In the genomic region with DNA sequence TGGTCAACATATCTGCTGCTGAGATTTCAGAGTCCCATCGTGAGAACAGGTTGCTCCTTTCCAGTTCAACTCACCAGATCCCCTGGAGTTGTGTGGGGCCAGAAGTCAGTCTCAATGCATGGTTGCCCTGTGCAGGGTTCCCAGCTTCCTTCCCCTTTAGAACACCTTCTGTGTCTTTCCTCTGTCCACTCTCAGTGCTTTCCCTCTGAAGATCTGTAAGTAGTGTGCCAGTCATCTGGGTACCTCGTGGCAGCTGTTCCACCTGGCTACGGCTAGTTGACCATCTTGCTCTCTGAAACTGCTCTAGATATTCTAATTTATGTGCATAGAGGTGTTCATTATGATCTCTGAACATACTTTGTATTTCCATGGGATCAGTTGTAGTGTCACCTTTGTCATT, we compare ENCODE assay signal across 37 cellular contexts. TPM values are rescaled to one million over a fixed set of nuclear protein-coding genes. Genes with fewer than 3 reads are reported as not detected.
"Had no signal": no experiment of that assay in that cellular context is flagged by ENCODE, and none has a peak within 500 bp of the region (broad histone marks: within the 10 kb centered on the region; RNA-seq: fewer than 3 reads in every experiment).

No MANE protein-coding gene starts in this region.

- H3K27me3 ChIP-seq: heart right ventricle, hepatocyte, neutrophil, ovary, right atrium auricular region, right lobe of liver, suprapubic skin, tibial artery, upper lobe of right lung had no signal

- H2AFZ ChIP-seq: hepatocyte had no signal

- H3K27ac ChIP-seq: heart right ventricle, hepatocyte, left ventricle myocardium inferior, neutrophil, ovary, right atrium auricular region, right lobe of liver, suprapubic skin, thoracic aorta, tibial artery, upper lobe of right lung had no signal

- DNase-seq: heart right ventricle; islet precursor cell; left ventricle myocardium inferior; midbrain; mucosa of descending colon; naive thymus-derived CD4-positive, alpha-beta T cell; occipital lobe; ovary; right lobe of liver; stimulated activated CD4-positive, alpha-beta T cell treated with anti-CD3 and anti-CD28 coated beads, Interleukin-1b, Interleukin-23, amount 100 ng/mL, for 48 hours; stimulated activated CD4-positive, alpha-beta T cell treated with anti-CD3 and anti-CD28 coated beads, Interleukin-2, amount 100 ng/mL, for 48 hours; stimulated activated CD4-positive, alpha-beta T cell treated with anti-CD3 and anti-CD28 coated beads, Interleukin-4, amount 100 ng/mL, for 4 hours; stimulated activated CD8-positive, alpha-beta memory T cell treated with anti-CD3 and anti-CD28 coated beads, Interleukin-4, amount 100 ng/mL, for 48 hours; stimulated activated naive CD4-positive, alpha-beta T cell; tibial artery; trophoblast cell; upper lobe of right lung had no signal

- H3K9me3 Mint-ChIP-seq: natural killer cell treated with Interleukin-12 subunit alpha and Interleukin-12 subunit beta and Interleukin-15 and Interleukin-18, amount 100 ng/mL, for 72 hours had no signal

- H3K4me3 ChIP-seq: heart right ventricle, hepatocyte, left ventricle myocardium inferior, lung, mucosa of descending colon, ovary, right atrium auricular region, right lobe of liver, smooth muscle cell, suprapubic skin, thoracic aorta, tibial artery, upper lobe of right lung had no signal

- H3K4me1 Mint-ChIP-seq: memory B cell; naive thymus-derived CD4-positive, alpha-beta T cell; neural crest cell had no signal

- H3K36me3 Mint-ChIP-seq: memory B cell; naive thymus-derived CD4-positive, alpha-beta T cell had no signal

- H3K4me3 Mint-ChIP-seq: memory B cell; naive thymus-derived CD4-positive, alpha-beta T cell; natural killer cell treated with Interleukin-12 subunit alpha and Interleukin-12 subunit beta and Interleukin-15 and Interleukin-18, amount 100 ng/mL, for 72 hours; neural crest cell; stimulated activated naive CD8-positive, alpha-beta T cell treated with anti-CD3 and anti-CD28 coated beads, Interleukin-15, Interleukin-2, amounts not matched to agents 100 ng/mL and 50 ng/mL, for 24 hours had no signal

- H3K79me2 ChIP-seq: hepatocyte had no signal

- H3K27ac Mint-ChIP-seq: memory B cell; natural killer cell treated with Interleukin-12 subunit alpha and Interleukin-12 subunit beta and Interleukin-15 and Interleukin-18, amount 100 ng/mL, for 72 hours; progenitor cell of endocrine pancreas; stimulated activated naive CD8-positive, alpha-beta T cell treated with anti-CD3 and anti-CD28 coated beads, Interleukin-15, Interleukin-2, amounts not matched to agents 100 ng/mL and 50 ng/mL, for 24 hours had no signal

- ATAC-seq: heart right ventricle; mucosa of descending colon; naive thymus-derived CD4-positive, alpha-beta T cell; right lobe of liver had no signal

- H3K27me3 Mint-ChIP-seq: memory B cell, progenitor cell of endocrine pancreas had no signal

- H3K4me1 ChIP-seq: heart right ventricle, left ventricle myocardium inferior, right atrium auricular region, right lobe of liver, suprapubic skin, tibial artery, upper lobe of right lung had no signal

- H3K36me3 ChIP-seq: heart right ventricle, left ventricle myocardium inferior, neutrophil, ovary, right atrium auricular region, right lobe of liver, suprapubic skin, thoracic aorta, tibial artery, upper lobe of right lung had no signal

- H3K4me2 ChIP-seq: hepatocyte, smooth muscle cell had no signal

- H3K9me3 ChIP-seq: mucosa of descending colon, neutrophil, right atrium auricular region, right lobe of liver, thoracic aorta, upper lobe of right lung had no signal

RNA-seq across cellular contexts. Expression of a gene that starts 36.1 kb away (rescaled TPM):
- total RNA-seq: heart right ventricle; hepatocyte; kidney epithelial cell; left ventricle myocardium inferior; lower leg skin; lung; mesenteric fat pad; mucosa of descending colon; myocyte; naive thymus-derived CD4-positive, alpha-beta T cell; natural killer cell treated with Interleukin-12 subunit alpha and Interleukin-12 subunit beta and Interleukin-15 and Interleukin-18, amount 100 ng/mL, for 72 hours; neural crest cell; occipital lobe; ovary; progenitor cell of endocrine pancreas; pulmonary artery endothelial cell; renal cortical epithelial cell; right atrium auricular region; right lobe of liver; skeletal muscle tissue; smooth muscle cell; subcutaneous adipose tissue; suprapubic skin; thoracic aorta; upper lobe of right lung had no signal
- polyA plus RNA-seq: heart right ventricle; lung; naive thymus-derived CD4-positive, alpha-beta T cell; ovary; smooth muscle cell had no signal

RNA-seq across cellular contexts. Expression of a gene that starts 38.8 kb away (rescaled TPM):
- total RNA-seq: heart right ventricle; hepatocyte; kidney epithelial cell; left ventricle myocardium inferior; lower leg skin; mesenteric fat pad; myocyte; naive thymus-derived CD4-positive, alpha-beta T cell; natural killer cell treated with Interleukin-12 subunit alpha and Interleukin-12 subunit beta and Interleukin-15 and Interleukin-18, amount 100 ng/mL, for 72 hours; neural crest cell; pulmonary artery endothelial cell; right atrium auricular region; right lobe of liver; smooth muscle cell; subcutaneous adipose tissue; suprapubic skin; thoracic aorta had no signal
- polyA plus RNA-seq: heart right ventricle; hepatocyte; lung; naive thymus-derived CD4-positive, alpha-beta T cell; ovary; smooth muscle cell had no signal
